In genomic region chr10:102422586-102423129, GRCh38 we compare ENCODE assay signal across 8 cellular contexts. TPM values are rescaled to one million over a fixed set of nuclear protein-coding genes. Genes with fewer than 3 reads are reported as not detected.
A peak's percentile ranks its signal among the peaks of the same experiment; 100 is the strongest.
DNase-seq lines count a peak whose midpoint lies in the region; ATAC-seq, FAIRE-seq and TF ChIP-seq lines count a peak whose summit lies in the region.

No MANE protein-coding gene starts in this region.

- no peaks in the 10 kb centered on the region for H4K20me1 ChIP-seq in H9 (ENCODE audit: control insufficient read depth, insufficient read depth, insufficient read length)

- H3K9me3 Mint-ChIP-seq in H9, result no peaks in the 10 kb centered on the region; a peak in 1 of 5 replicates

- H4K8ac ChIP-seq in H9 (replicated peaks; ENCODE audit: insufficient read length, low read depth, low read length), result no peak overlapping the region

- H2BK15ac ChIP-seq in H9 (ENCODE audit: low read depth, low read length), result no peak overlapping the region

- H3K23me2 ChIP-seq in H9 (ENCODE audit: insufficient read length, low read depth, low read length, poor library complexity, severe bottlenecking), result peaks cover 35% of the 10 kb centered on the region

- no peak overlapping the region for H4K5ac ChIP-seq in H9 (ENCODE audit: insufficient read length, low read depth, low read length)

- H3K4me1 ChIP-seq in H9 (ENCODE audit: insufficient read depth, low read length), result peaks cover 2% of the 10 kb centered on the region; the same call in 1 of the 2 replicates
- peaks cover 11% of the 10 kb centered on the region for H3K4me1 ChIP-seq in Panc1 (ENCODE audit: control insufficient read depth, insufficient read depth, low read length)

- no peak overlapping the region for H4K91ac ChIP-seq in H9 (ENCODE audit: insufficient read length, low read depth, low read length)

- H3K4me2 ChIP-seq in H9 (ENCODE audit: insufficient read depth, insufficient read length, low read length), result peak overlapping the region; percentile 74

- H3K27me3 Mint-ChIP-seq in H9 (ENCODE audit: low read depth), result peaks cover 17% of the 10 kb centered on the region

- no CpG with 5 or more reads among the region's 27 CpGs for WGBS in H9 (ENCODE audit: extremely low coverage, insufficient read length, low lambda C conversion rate)

- H3K9ac ChIP-seq in H9 (ENCODE audit: extremely low read depth, insufficient read length, low read length), result no peak overlapping the region

- no peak overlapping the region for H2AFZ ChIP-seq in H9 (ENCODE audit: low read length)

- no peak overlapping the region for H2BK5ac ChIP-seq in H9 (ENCODE audit: insufficient read length, low read length)

- CTCF ChIA-PET in Panc1 (lab: Charles Lee), result interaction anchor here (0.8 to 2.2 kb wide), 7 partner anchors 10 to 254 kb away, joined by 3 to 16 read pairs (median 6); partner anchors contain the start of gene CUEDC2

- no peaks in the 10 kb centered on the region for H3K79me2 ChIP-seq in H9 (ENCODE audit: insufficient read depth, low read length)

- no peak overlapping the region for H2AK5ac ChIP-seq in H9 (ENCODE audit: insufficient read length, low read length)

- H3K9me3 ChIP-seq in H9 (ENCODE audit: control insufficient read depth, low read depth, low read length), result no peaks in the 10 kb centered on the region
- no peaks in the 10 kb centered on the region for H3K9me3 ChIP-seq in Panc1 (ENCODE audit: control insufficient read depth, insufficient read depth, low read depth, low read length)

- H3K56ac ChIP-seq in H9 (ENCODE audit: insufficient read length, low read depth, low read length), result no peak overlapping the region

- no peak overlapping the region for H2BK12ac ChIP-seq in H9 (ENCODE audit: insufficient read length, low read depth, low read length)

- H3K27ac ChIP-seq in H9 (ENCODE audit: insufficient read length, low read depth, low read length) (no peak overlapping the region), Panc1 (ENCODE audit: low read length) (peak overlapping the region; percentile 98)

- H3K4me1 Mint-ChIP-seq in H9, result peaks cover 16 to 24% of the 10 kb centered on the region in 2 experiments

- H3K36me3 Mint-ChIP-seq in H9 (ENCODE audit: insufficient read depth in 1 of 3, low read depth in 3 of 3), result peaks cover 6 to 17% (median 16%) of the 10 kb centered on the region in 3 experiments; a peak in 5 of 7 replicates

- in situ Hi-C loops in Panc1 (cut with HindIII; ENCODE audit: low pct_unique_long_range_greater_than_20kb, low sequenced_read_pairs) (no loop called here), T47D (cut with HindIII; ENCODE audit: low pct_unique_long_range_greater_than_20kb, low sequenced_read_pairs) (no loop called here)

- no peak overlapping the region for H3K23ac ChIP-seq in H9 (ENCODE audit: insufficient read length, low read depth, low read length)

- no peak for FAIRE-seq in D721Med (lab: Jason Lieb, UNC)

- H3K18ac ChIP-seq in H9 (ENCODE audit: insufficient read length, low read depth, low read length), result no peak overlapping the region

- no peak overlapping the region for H3T11ph ChIP-seq in H9 (ENCODE audit: low read length)

- no peak overlapping the region for H3K27ac Mint-ChIP-seq in H9

- ATAC-seq in Panc1 (peak; percentile 74), sciatic nerve (peak; percentile 66), HG02852 (IDR thresholded peaks at IDR 0.05; ENCODE audit: unreplicated experiment) (no peak)

- peak overlapping the region; percentile 92 to 97 for H3K4me3 Mint-ChIP-seq in H9

- H3K4ac ChIP-seq in H9 (ENCODE audit: low read depth, low read length), result no peak overlapping the region

- peak; percentile 80 for TF ChIP-seq CTCF in D721Med (IDR thresholded peaks at IDR 0.05; ENCODE audit: insufficient read depth, missing control alignments)
- peak; percentile 81 for TF ChIP-seq CTCF in H9 (conservative IDR thresholded peaks at IDR 0.05)
- TF ChIP-seq CTCF in Panc1 (IDR thresholded peaks at IDR 0.05), result peak; percentile 98

- no TSS peak for BruUV-seq in Panc1 (replicated peaks; lab: Mats Ljungman, UMichigan)

- no peaks in the 10 kb centered on the region for H3K79me1 ChIP-seq in H9 (ENCODE audit: insufficient read depth, low read depth, low read length, poor library complexity, severe bottlenecking)

- H2BK120ac ChIP-seq in H9 (ENCODE audit: low read depth, low read length, poor library complexity, severe bottlenecking), result no peak overlapping the region

- intact Hi-C loops in Panc1 (cut with micrococcal nuclease; ENCODE audit: unreplicated experiment), result no loop called here
- intact Hi-C loops in sciatic nerve (cut with DNase I), result no loop called here

- DNase-seq in D721Med (ENCODE audit: insufficient read length, low spot score) (no peak), H9 (peak; percentile 90), Panc1 (ENCODE audit: low read depth, low spot score) (peak; percentile 55), T47D (ENCODE audit: low read depth in 1 of 2, low spot score in 1 of 2) (peak; percentile 91 to 92), iPS-NIHi11 (ENCODE audit: low spot score) (peak; percentile 78), sciatic nerve (ENCODE audit: low spot score) (peak; percentile 84), DMS79 treated with DMSO at 0.1 percent for 48 hours (lab: John Stamatoyannopoulos, UW) (no peak)

- H3K4me3 ChIP-seq in Panc1 (ENCODE audit: low read depth in 2 of 2, low read length in 2 of 2), result peak overlapping the region; percentile 91 to 94

- POLR2A ChIA-PET in Panc1 (lab: Charles Lee), result interaction anchor here (0.6 kb wide), 3 partner anchors 12 to 82 kb away, joined by 3 to 10 read pairs (median 3); no protein-coding TSS in a partner anchor

- peaks cover 9% of the 10 kb centered on the region; the same call in 1 of the 2 replicates for H3K36me3 ChIP-seq in Panc1 (ENCODE audit: control insufficient read depth, insufficient read depth, low read length)

- no peak overlapping the region for H2BK20ac ChIP-seq in H9 (ENCODE audit: low read depth, low read length, poor library complexity, severe bottlenecking)

- no peak overlapping the region for H3K14ac ChIP-seq in H9 (ENCODE audit: insufficient read depth, low read length)

- no peaks in the 10 kb centered on the region for H3K27me3 ChIP-seq in H9 (ENCODE audit: insufficient read depth, low read length)
- H3K27me3 ChIP-seq in Panc1 (ENCODE audit: control insufficient read depth, insufficient read depth, low read length), result no peaks in the 10 kb centered on the region

RNA-seq across cellular contexts. Expression of gene FBXL15, which starts 2.0 kb away (rescaled TPM):
- total RNA-seq in H9 (2021) (8.4 and 9.1 TPM in 2 replicates), Panc1 (2021; ENCODE audit: unreplicated experiment) (7.9 TPM), sciatic nerve (11.1 TPM)
- polyA plus RNA-seq in Panc1 (2012; ENCODE audit: insufficient read length), result 17.0 TPM

RNA-seq across cellular contexts. Expression of gene PSD, which starts 4.1 kb away (rescaled TPM):
- total RNA-seq in H9 (2021) (3.4 and 3.6 TPM in 2 replicates), Panc1 (2021; ENCODE audit: unreplicated experiment) (2.4 TPM), sciatic nerve (1.9 TPM)
- polyA plus RNA-seq in Panc1 (2012; ENCODE audit: insufficient read length), result 8.3 TPM

RNA-seq across cellular contexts. Expression of gene CUEDC2, which starts 9.7 kb away (rescaled TPM):
- total RNA-seq in H9 (2021) (41.2 and 43.0 TPM in 2 replicates), Panc1 (2021; ENCODE audit: unreplicated experiment) (79.3 TPM), sciatic nerve (101 TPM)
- 128 TPM for polyA plus RNA-seq in Panc1 (2012; ENCODE audit: insufficient read length)

RNA-seq across cellular contexts. Expression of gene NFKB2, which starts 27.2 kb away (rescaled TPM):
- total RNA-seq in H9 (2021), result 21.0 and 23.7 TPM in 2 replicates
- 105 TPM for total RNA-seq in Panc1 (2021; ENCODE audit: unreplicated experiment)
- polyA plus RNA-seq in Panc1 (2012; ENCODE audit: insufficient read length), result 119 TPM
- 64.1 TPM for total RNA-seq in sciatic nerve

RNA-seq across cellular contexts. Expression of gene C10orf95, which starts 28.7 kb away (rescaled TPM):
- not detected in 2 replicates for total RNA-seq in H9 (2021)
- total RNA-seq in Panc1 (2021; ENCODE audit: unreplicated experiment), result 0.21 TPM
- polyA plus RNA-seq in Panc1 (2012; ENCODE audit: insufficient read length), result 1.2 TPM
- total RNA-seq in sciatic nerve, result not detected

Comparison
In these comparisons a context has a peak if more than half of its experiments do, and no peak if none do; other contexts are left out.
1. DNase-seq: peak in H9 (single experiment), Panc1 (single experiment), T47D (2 of 2), iPS-NIHi11 (single experiment) and sciatic nerve (single experiment); none in D721Med (single experiment) and DMS79 treated with DMSO at 0.1 percent for 48 hours (single experiment).
2. Peak in every context shown above with its lines, with median percentiles within 50 percentile points of each other: CTCF ChIP-seq.